In the genomic region with DNA sequence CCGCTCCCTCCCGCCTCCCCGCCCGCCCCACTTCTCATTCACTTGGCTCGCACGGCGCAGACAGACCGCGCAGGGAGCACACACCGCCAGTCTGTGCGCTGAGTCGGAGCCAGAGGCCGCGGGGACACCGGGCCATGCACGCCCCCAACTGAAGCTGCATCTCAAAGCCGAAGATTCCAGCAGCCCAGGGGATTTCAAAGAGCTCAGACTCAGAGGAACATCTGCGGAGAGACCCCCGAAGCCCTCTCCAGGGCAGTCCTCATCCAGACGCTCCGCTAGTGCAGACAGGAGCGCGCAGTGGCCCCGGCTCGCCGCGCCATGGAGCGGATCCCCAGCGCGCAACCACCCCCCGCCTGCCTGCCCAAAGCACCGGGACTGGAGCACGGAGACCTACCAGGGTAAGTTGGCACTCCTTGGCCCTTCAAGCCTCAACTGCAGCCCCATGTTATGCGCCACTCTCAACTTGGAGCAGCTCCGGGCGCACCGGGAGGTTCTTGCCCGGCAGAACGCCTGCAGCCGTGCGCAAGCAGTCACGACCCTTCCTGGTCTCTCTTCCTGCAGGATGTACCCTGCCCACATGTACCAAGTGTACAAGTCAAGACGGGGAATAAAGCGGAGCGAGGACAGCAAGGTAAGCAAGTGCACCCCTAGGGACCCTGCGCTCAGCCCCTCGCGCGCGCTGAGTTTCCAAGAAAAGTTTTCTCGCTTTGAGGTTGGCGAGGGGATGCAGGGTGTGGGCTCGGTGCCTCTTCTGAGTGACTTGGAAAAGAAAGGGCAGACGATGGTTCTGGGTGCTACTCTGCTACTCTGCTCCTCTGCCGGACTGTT, we compare ENCODE assay signal across 8 cellular contexts. TPM values are rescaled to one million over a fixed set of nuclear protein-coding genes. Genes with fewer than 3 reads are reported as not detected.
A peak's percentile ranks its signal among the peaks of the same experiment; 100 is the strongest.
DNase-seq lines count a peak whose midpoint lies in the region; ATAC-seq and TF ChIP-seq lines count a peak whose summit lies in the region.

A gene (plus strand): TSS at position 37 of the 828 bp plus-strand sequence. CDS start 282 bp downstream, at position 319.

- DNase-seq in AG09309 (ENCODE audit: low read depth) (no peak), foreskin melanocyte (peak; percentile 52), omental fat pad (ENCODE audit: low spot score) (no peak), EL (no peak), NAMALWA (ENCODE audit: low spot score) (no peak)

- CTCF ChIA-PET in activated CD8-positive, alpha-beta memory T cell treated with anti-CD3 and anti-CD28 coated beads for 36 hours (lab: Charles Lee): interaction anchor here (0.6 to 4.3 kb wide), 20 partner anchors 8 to 270 kb away, joined by 3 to 14 read pairs (median 4); a partner anchor contains a TSS

- ATAC-seq in GM18907 (IDR thresholded peaks at IDR 0.05; ENCODE audit: unreplicated experiment): peak; percentile 1
- ATAC-seq in HG03565 (IDR thresholded peaks at IDR 0.05; ENCODE audit: unreplicated experiment): peak; percentile 0
- ATAC-seq in omental fat pad (ENCODE audit: low FRiP score): peak; percentile 16

- peak within 1 kb of the TSS; percentile 79 for H3K4me3 ChIP-seq in AG09309 (ENCODE audit: control insufficient read depth, low read depth, low read length)

- POLR2A ChIA-PET in activated CD8-positive, alpha-beta memory T cell treated with anti-CD3 and anti-CD28 coated beads for 36 hours (lab: Charles Lee): interaction anchor here (0.5 to 5.7 kb wide), 33 partner anchors 15 to 417 kb away, joined by 3 to 52 read pairs (median 5); no protein-coding TSS in a partner anchor

- no peak for TF ChIP-seq CTCF in AG09309 (IDR thresholded peaks at IDR 0.05; ENCODE audit: control insufficient read depth, insufficient read depth, low read depth, low read length, missing control alignments)
- no peak for TF ChIP-seq CTCF in omental fat pad (IDR thresholded peaks at IDR 0.05)

RNA-seq across cellular contexts. Expression of the gene that starts here (rescaled TPM):
- 100 to 1,000 TPM; 265 to 271 TPM for total RNA-seq in activated CD8-positive, alpha-beta memory T cell treated with anti-CD3 and anti-CD28 coated beads for 36 hours
- 100 to 1,000 TPM in 1 of 4 donors, 10 to 100 TPM in 3; 16.3 to 101 (median 59.1) TPM for total RNA-seq in omental fat pad
